In genomic region chr10:119153661-119154060, GRCh38 we compare ENCODE assay signal across 26 cellular contexts.
"Had no signal": no experiment of that assay in that cellular context is flagged by ENCODE, and none has a peak within 500 bp of the region (broad histone marks: within the 10 kb centered on the region; RNA-seq: fewer than 3 reads in every experiment).

No MANE protein-coding gene starts in this region.

- H3K27ac Mint-ChIP-seq: immature natural killer cell; natural killer cell treated with Interleukin-12 subunit alpha and Interleukin-12 subunit beta and Interleukin-15 and Interleukin-18, amount 100 ng/mL, for 72 hours; neural progenitor cell; stimulated activated effector memory CD8-positive, alpha-beta T cell treated with anti-CD3 and anti-CD28 coated beads, Interleukin-12 subunit alpha, Interleukin-12 subunit beta, amount 100 ng/mL, for 72 hours; type B pancreatic cell had no signal

- H3K9me3 Mint-ChIP-seq: immature natural killer cell; natural killer cell treated with Interleukin-12 subunit alpha and Interleukin-12 subunit beta and Interleukin-15 and Interleukin-18, amount 100 ng/mL, for 72 hours; neural progenitor cell; stimulated activated effector memory CD8-positive, alpha-beta T cell treated with anti-CD3 and anti-CD28 coated beads, Interleukin-12 subunit alpha, Interleukin-12 subunit beta, amount 100 ng/mL, for 72 hours; type B pancreatic cell had no signal

- H3K27me3 ChIP-seq: esophagus muscularis mucosa, neural progenitor cell, right atrium auricular region, testis, tibial artery had no signal

- H3K4me1 ChIP-seq: esophagus muscularis mucosa, lower lobe of right lung, neural progenitor cell, parathyroid adenoma, prostate gland, right atrium auricular region, testis, tibial artery had no signal

- H3K4me1 Mint-ChIP-seq: immature natural killer cell; neural progenitor cell; stimulated activated effector memory CD8-positive, alpha-beta T cell treated with anti-CD3 and anti-CD28 coated beads, Interleukin-12 subunit alpha, Interleukin-12 subunit beta, amount 100 ng/mL, for 72 hours had no signal

- DNase-seq: dermis blood vessel endothelial cell; effector memory CD4-positive, alpha-beta T cell; foreskin melanocyte; immature natural killer cell; islet precursor cell; kidney glomerular epithelial cell; left colon; left ventricle myocardium inferior; lower lobe of right lung; stimulated activated CD4-positive, alpha-beta T cell treated with anti-CD3 and anti-CD28 coated beads, Interleukin-2, amount 100 ng/mL, for 24 hours; stimulated activated CD4-positive, alpha-beta T cell treated with anti-CD3 and anti-CD28 coated beads, Interleukin-4, amount 100 ng/mL, for 24 hours; stimulated activated naive CD8-positive, alpha-beta T cell treated with anti-CD3 and anti-CD28 coated beads, Interleukin-15, Interleukin-2, amounts not matched to agents 100 U/mL and 50 U/mL, for 24 hours; substantia nigra; testis had no signal

- H3K27me3 Mint-ChIP-seq: natural killer cell treated with Interleukin-12 subunit alpha and Interleukin-12 subunit beta and Interleukin-15 and Interleukin-18, amount 100 ng/mL, for 72 hours; type B pancreatic cell had no signal

- H3K79me2 ChIP-seq: parathyroid adenoma had no signal

- H3K36me3 ChIP-seq: neural progenitor cell had no signal

- H3K4me3 ChIP-seq: coronary artery, esophagus muscularis mucosa, left ventricle myocardium inferior, lower lobe of right lung, neural progenitor cell, prostate gland, right atrium auricular region, testis, tibial artery had no signal

- H2AFZ ChIP-seq: neural progenitor cell, parathyroid adenoma had no signal

- H3K9me3 ChIP-seq: esophagus muscularis mucosa, left ventricle myocardium inferior, lower lobe of right lung, prostate gland, right atrium auricular region, testis, tibial artery had no signal

- ATAC-seq: left colon; lower lobe of right lung; natural killer cell treated with Interleukin-12 subunit alpha and Interleukin-12 subunit beta and Interleukin-15 and Interleukin-18, amount 100 ng/mL, for 72 hours; sciatic nerve; stimulated activated effector memory CD8-positive, alpha-beta T cell treated with anti-CD3 and anti-CD28 coated beads, Interleukin-12 subunit alpha, Interleukin-12 subunit beta, amount 100 ng/mL, for 72 hours; stimulated activated naive CD8-positive, alpha-beta T cell treated with anti-CD3 and anti-CD28 coated beads, Interleukin-15, Interleukin-2, amounts not matched to agents 100 U/mL and 50 U/mL, for 24 hours had no signal

- FAIRE-seq: endothelial cell of umbilical vein had no signal

- H3K27ac ChIP-seq: coronary artery, esophagus muscularis mucosa, left ventricle myocardium inferior, lower lobe of right lung, neural progenitor cell, parathyroid adenoma, prostate gland, right atrium auricular region, testis, tibial artery had no signal

- H3K9ac ChIP-seq: neural progenitor cell, parathyroid adenoma had no signal

- H3K4me3 Mint-ChIP-seq: immature natural killer cell; natural killer cell treated with Interleukin-12 subunit alpha and Interleukin-12 subunit beta and Interleukin-15 and Interleukin-18, amount 100 ng/mL, for 72 hours; neural progenitor cell; stimulated activated effector memory CD8-positive, alpha-beta T cell treated with anti-CD3 and anti-CD28 coated beads, Interleukin-12 subunit alpha, Interleukin-12 subunit beta, amount 100 ng/mL, for 72 hours; type B pancreatic cell had no signal

- H3K4me2 ChIP-seq: neural progenitor cell had no signal
